In genomic region chr22:30424471-30425326, GRCh38 we compare ENCODE assay signal across 8 cellular contexts.
A peak's percentile ranks its signal among the peaks of the same experiment; 100 is the strongest.
DNase-seq lines count a peak whose midpoint lies in the region; ATAC-seq and TF ChIP-seq lines count a peak whose summit lies in the region.

No MANE protein-coding gene starts in this region.

- H3K9ac ChIP-seq in endocrine pancreas (ENCODE audit: control insufficient read depth, insufficient read depth, low read length): peak overlapping the region; percentile 57

- no peaks in the 10 kb centered on the region for H3K27me3 Mint-ChIP-seq in nephron (ENCODE audit: low read depth)

- peak overlapping the region; percentile 57 for H3K4me3 ChIP-seq in endocrine pancreas (ENCODE audit: control insufficient read depth, insufficient read depth, low read length)

- peaks cover 51% of the 10 kb centered on the region for H3K4me1 Mint-ChIP-seq in nephron

- no peaks in the 10 kb centered on the region for H3K27me3 ChIP-seq in endocrine pancreas (ENCODE audit: control insufficient read depth, insufficient read depth, low read length)

- peak overlapping the region; percentile 93 to 95 (median 94) for H3K4me3 Mint-ChIP-seq in nephron

- ATAC-seq in HG03097 (IDR thresholded peaks at IDR 0.05; ENCODE audit: low FRiP score, unreplicated experiment): no peak
- ATAC-seq in HG03135 (IDR thresholded peaks at IDR 0.05; ENCODE audit: unreplicated experiment): no peak

- peak; percentile 15 for DNase-seq in activated naive CD4-positive, alpha-beta T cell treated with Interleukin-2 at 50 U/mL for 16 hours
- DNase-seq in activated naive CD4-positive, alpha-beta T cell treated with anti-CD3 and anti-CD28 coated beads, Interleukin-2, amount 50 U/mL, for 16 hours: no peak
- DNase-seq in RPMI8226: peak; percentile 56
- no peak for DNase-seq in UCSD-AML1 (lab: John Stamatoyannopoulos, UW; ENCODE audit: unreplicated experiment)

- no peaks in the 10 kb centered on the region for H3K36me3 ChIP-seq in endocrine pancreas (ENCODE audit: control insufficient read depth, insufficient read depth, low read length)

- no peaks in the 10 kb centered on the region for H3K9me3 Mint-ChIP-seq in nephron

- peaks cover 8% of the 10 kb centered on the region for H3K36me3 Mint-ChIP-seq in nephron (ENCODE audit: low read depth)

- no peaks in the 10 kb centered on the region for H3K9me3 ChIP-seq in endocrine pancreas (ENCODE audit: control insufficient read depth, low read length)

- H3K4me1 ChIP-seq in endocrine pancreas (ENCODE audit: control insufficient read depth, insufficient read depth, low read length): peaks cover 5% of the 10 kb centered on the region

- H3K27ac Mint-ChIP-seq in nephron: peak overlapping the region; percentile 98 to 100 (median 99)

- no peak for TF ChIP-seq CTCF in nephron (IDR thresholded peaks at IDR 0.05; ENCODE audit: unreplicated experiment in 3 of 3)

Comparison
In these comparisons a context has a peak if more than half of its experiments do, and no peak if none do; other contexts are left out.
1. DNase-seq: peak in activated naive CD4-positive, alpha-beta T cell treated with Interleukin-2 at 50 U/mL for 16 hours (single experiment) and RPMI8226 (single experiment); none in activated naive CD4-positive, alpha-beta T cell treated with anti-CD3 and anti-CD28 coated beads, Interleukin-2, amount 50 U/mL, for 16 hours (single experiment) and UCSD-AML1 (single experiment).